1 cellular context compared by ENCODE assay signal in the genomic region with DNA sequence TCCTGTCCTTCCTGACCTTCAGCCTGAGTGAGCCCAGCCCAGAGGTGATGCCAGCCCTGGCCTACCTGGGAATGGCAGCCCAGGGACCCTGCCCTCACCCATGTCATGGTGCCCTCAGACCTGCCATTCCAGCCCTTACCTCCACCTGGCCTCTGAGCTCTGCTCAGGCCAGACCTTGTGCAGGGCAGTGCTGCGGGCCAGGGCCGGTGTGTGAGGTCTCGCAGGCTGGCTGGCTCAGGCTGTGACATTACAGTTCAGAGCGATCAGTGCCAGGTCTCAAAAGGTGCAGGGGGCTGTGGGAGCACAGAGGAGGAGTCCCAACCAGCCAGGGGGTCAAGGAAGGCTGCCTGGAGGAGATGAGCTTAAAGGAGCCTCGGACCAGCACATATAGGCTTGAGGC.
TF ChIP-seq lines count a peak whose summit lies in the region.

No MANE protein-coding gene starts in this region.

TF ChIP-seq in WTC11, 78 proteins besides CTCF, POLR2A, EP300 and RAD21 (continued from another document):
- TF ChIP-seq ZNF317 (CRISPR knock-in tag; IDR thresholded peaks at IDR 0.05; ENCODE audit: borderline replicate concordance, low read depth) (no peak), PRRX2 (CRISPR knock-in tag; IDR thresholded peaks at IDR 0.05) (no peak), CREM (CRISPR knock-in tag; IDR thresholded peaks at IDR 0.05) (no peak), ZNF423 (CRISPR knock-in tag; IDR thresholded peaks at IDR 0.05) (no peak), ZNF263 (CRISPR knock-in tag; IDR thresholded peaks at IDR 0.05; ENCODE audit: low read depth) (no peak), GRHL2 (CRISPR knock-in tag; IDR thresholded peaks at IDR 0.05; ENCODE audit: insufficient replicate concordance, severe bottlenecking) (no peak), ESRRA (CRISPR knock-in tag; IDR thresholded peaks at IDR 0.05; ENCODE audit: borderline replicate concordance) (no peak), SP1 (CRISPR knock-in tag; conservative IDR thresholded peaks at IDR 0.05) (no peak), NFYB (CRISPR knock-in tag; conservative IDR thresholded peaks at IDR 0.05; ENCODE audit: low read depth) (no peak), JUN (CRISPR knock-in tag; IDR thresholded peaks at IDR 0.05) (no peak), JAZF1 (CRISPR knock-in tag; IDR thresholded peaks at IDR 0.05) (no peak), OVOL2 (CRISPR knock-in tag; IDR thresholded peaks at IDR 0.05; ENCODE audit: borderline replicate concordance) (no peak)
- TF ChIP-seq, protein P1, sequence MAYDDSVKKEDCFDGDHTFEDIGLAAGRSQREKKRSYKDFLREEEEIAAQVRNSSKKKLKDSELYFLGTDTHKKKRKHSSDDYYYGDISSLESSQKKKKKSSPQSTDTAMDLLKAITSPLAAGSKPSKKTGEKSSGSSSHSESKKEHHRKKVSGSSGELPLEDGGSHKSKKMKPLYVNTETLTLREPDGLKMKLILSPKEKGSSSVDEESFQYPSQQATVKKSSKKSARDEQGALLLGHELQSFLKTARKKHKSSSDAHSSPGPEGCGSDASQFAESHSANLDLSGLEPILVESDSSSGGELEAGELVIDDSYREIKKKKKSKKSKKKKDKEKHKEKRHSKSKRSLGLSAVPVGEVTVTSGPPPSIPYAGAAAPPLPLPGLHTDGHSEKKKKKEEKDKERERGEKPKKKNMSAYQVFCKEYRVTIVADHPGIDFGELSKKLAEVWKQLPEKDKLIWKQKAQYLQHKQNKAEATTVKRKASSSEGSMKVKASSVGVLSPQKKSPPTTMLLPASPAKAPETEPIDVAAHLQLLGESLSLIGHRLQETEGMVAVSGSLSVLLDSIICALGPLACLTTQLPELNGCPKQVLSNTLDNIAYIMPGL (CRISPR knock-in tag; IDR thresholded peaks at IDR 0.05): no peak
- TF ChIP-seq, protein P2, sequence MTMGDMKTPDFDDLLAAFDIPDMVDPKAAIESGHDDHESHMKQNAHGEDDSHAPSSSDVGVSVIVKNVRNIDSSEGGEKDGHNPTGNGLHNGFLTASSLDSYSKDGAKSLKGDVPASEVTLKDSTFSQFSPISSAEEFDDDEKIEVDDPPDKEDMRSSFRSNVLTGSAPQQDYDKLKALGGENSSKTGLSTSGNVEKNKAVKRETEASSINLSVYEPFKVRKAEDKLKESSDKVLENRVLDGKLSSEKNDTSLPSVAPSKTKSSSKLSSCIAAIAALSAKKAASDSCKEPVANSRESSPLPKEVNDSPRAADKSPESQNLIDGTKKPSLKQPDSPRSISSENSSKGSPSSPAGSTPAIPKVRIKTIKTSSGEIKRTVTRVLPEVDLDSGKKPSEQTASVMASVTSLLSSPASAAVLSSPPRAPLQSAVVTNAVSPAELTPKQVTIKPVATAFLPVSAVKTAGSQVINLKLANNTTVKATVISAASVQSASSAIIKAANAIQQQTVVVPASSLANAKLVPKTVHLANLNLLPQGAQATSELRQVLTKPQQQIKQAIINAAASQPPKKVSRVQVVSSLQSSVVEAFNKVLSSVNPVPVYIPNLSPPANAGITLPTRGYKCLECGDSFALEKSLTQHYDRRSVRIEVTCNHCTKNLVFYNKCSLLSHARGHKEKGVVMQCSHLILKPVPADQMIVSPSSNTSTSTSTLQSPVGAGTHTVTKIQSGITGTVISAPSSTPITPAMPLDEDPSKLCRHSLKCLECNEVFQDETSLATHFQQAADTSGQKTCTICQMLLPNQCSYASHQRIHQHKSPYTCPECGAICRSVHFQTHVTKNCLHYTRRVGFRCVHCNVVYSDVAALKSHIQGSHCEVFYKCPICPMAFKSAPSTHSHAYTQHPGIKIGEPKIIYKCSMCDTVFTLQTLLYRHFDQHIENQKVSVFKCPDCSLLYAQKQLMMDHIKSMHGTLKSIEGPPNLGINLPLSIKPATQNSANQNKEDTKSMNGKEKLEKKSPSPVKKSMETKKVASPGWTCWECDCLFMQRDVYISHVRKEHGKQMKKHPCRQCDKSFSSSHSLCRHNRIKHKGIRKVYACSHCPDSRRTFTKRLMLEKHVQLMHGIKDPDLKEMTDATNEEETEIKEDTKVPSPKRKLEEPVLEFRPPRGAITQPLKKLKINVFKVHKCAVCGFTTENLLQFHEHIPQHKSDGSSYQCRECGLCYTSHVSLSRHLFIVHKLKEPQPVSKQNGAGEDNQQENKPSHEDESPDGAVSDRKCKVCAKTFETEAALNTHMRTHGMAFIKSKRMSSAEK (CRISPR knock-in tag; IDR thresholded peaks at IDR 0.05; ENCODE audit: borderline replicate concordance): no peak
